Comparison of ENCODE assay signal across 8 cellular contexts in genomic region chr10:62637249-62638061, GRCh38.
DNase-seq lines count a peak whose midpoint lies in the region; ATAC-seq and FAIRE-seq lines count a peak whose summit lies in the region.

No MANE protein-coding gene starts in this region.

- DNase-seq in activated CD4-positive, alpha-beta T cell treated with anti-CD3 and anti-CD28 coated beads, Interleukin-2, amount 50 U/mL, for 24 hours (ENCODE audit: low read depth in 1 of 2, low spot score in 1 of 2), result peak; percentile 40 to 62
- DNase-seq in small intestine (peak; percentile 54), NCI-H524 treated with DMSO at 0.1 percent for 48 hours (lab: John Stamatoyannopoulos, UW) (no peak), cortex of kidney (lab: John Stamatoyannopoulos, UW) (no peak)

- H3K9me3 ChIP-seq in small intestine (ENCODE audit: control insufficient read depth, low read depth), result no peaks in the 10 kb centered on the region

- H3K79me2 ChIP-seq in ACC112 (ENCODE audit: control insufficient read depth, insufficient read depth, low read length, unreplicated experiment), result no peaks in the 10 kb centered on the region

- peak overlapping the region; percentile 76 for H3K27ac ChIP-seq in ACC112 (ENCODE audit: low read depth, low read length)
- peak overlapping the region; percentile 38 to 85 for H3K27ac ChIP-seq in small intestine (ENCODE audit: low read depth in 1 of 2, low read length in 1 of 2)

- FAIRE-seq in small intestine (lab: Jason Lieb, UNC), result no peak

- ATAC-seq in GM19455 (IDR thresholded peaks at IDR 0.05; ENCODE audit: unreplicated experiment), result peak; percentile 54
- peak; percentile 45 for ATAC-seq in HG03565 (IDR thresholded peaks at IDR 0.05; ENCODE audit: unreplicated experiment)
- peak; percentile 56 for ATAC-seq in esophagus mucosa

- peaks cover 15% of the 10 kb centered on the region for H3K4me1 ChIP-seq in ACC112 (ENCODE audit: control insufficient read depth, insufficient read depth, low read length, unreplicated experiment)
- H3K4me1 ChIP-seq in small intestine (ENCODE audit: control insufficient read depth in 2 of 2, insufficient read depth in 1 of 2, low read depth in 1 of 2, low read length in 1 of 2), result peaks cover 0 to 12% of the 10 kb centered on the region in 2 donors

- WGBS in small intestine, 3 donors, result 19 to 26% (median 21%) methylated on average over 9 of the region's 9 CpGs

- H3K4me3 ChIP-seq in ACC112 (ENCODE audit: low read depth, low read length), result peak overlapping the region; percentile 65
- H3K4me3 ChIP-seq in small intestine (ENCODE audit: low read depth in 1 of 2, low read length in 2 of 2), result no peak overlapping the region

- no peaks in the 10 kb centered on the region for H3K27me3 ChIP-seq in ACC112 (ENCODE audit: insufficient read depth, low read length)
- H3K27me3 ChIP-seq in small intestine (ENCODE audit: control insufficient read depth in 2 of 2, insufficient read depth in 2 of 2, low read length in 2 of 2), result no peaks in the 10 kb centered on the region

- H2AFZ ChIP-seq in ACC112 (ENCODE audit: low read length, unreplicated experiment), result peak overlapping the region; percentile 60

- H3K36me3 ChIP-seq in ACC112 (ENCODE audit: insufficient read depth, low read length), result no peaks in the 10 kb centered on the region
- no peaks in the 10 kb centered on the region for H3K36me3 ChIP-seq in small intestine (ENCODE audit: control insufficient read depth in 2 of 2, insufficient read depth in 2 of 2, low read length in 2 of 2)

Comparison
In these comparisons a context has a peak if more than half of its experiments do, and no peak if none do; other contexts are left out.
1. DNase-seq: peak in activated CD4-positive, alpha-beta T cell treated with anti-CD3 and anti-CD28 coated beads, Interleukin-2, amount 50 U/mL, for 24 hours (2 of 2) and small intestine (single experiment); none in NCI-H524 treated with DMSO at 0.1 percent for 48 hours (single experiment) and cortex of kidney (single experiment).
2. Peak in every context shown above with its lines, with median percentiles within 50 percentile points of each other: ATAC-seq.